Comparison of ENCODE assay signal across 14 cellular contexts in genomic region chr3:176867681-176868663, GRCh38.
DNase-seq lines count a peak whose midpoint lies in the region; ATAC-seq and TF ChIP-seq lines count a peak whose summit lies in the region.
"Had no signal": no experiment of that assay in that cellular context is flagged by ENCODE, and none has a peak within 500 bp of the region (broad histone marks: within the 10 kb centered on the region; RNA-seq: fewer than 3 reads in every experiment).

No MANE protein-coding gene starts in this region.

- H3K9ac ChIP-seq in endocrine pancreas (ENCODE audit: control insufficient read depth, insufficient read depth, low read length), result no peak overlapping the region

- H3K4me3 Mint-ChIP-seq in activated T-cell treated with anti-CD3 and anti-CD28 coated beads, Interleukin-2, amount 50 U/mL, for 72 hours, result no peak overlapping the region
- H3K4me3 Mint-ChIP-seq: activated CD8-positive, alpha-beta memory T cell treated with anti-CD3 and anti-CD28 coated beads, Interleukin-2, amount 10 ng/mL, durations not matched to agents 7 days and 5 days; H9; T-helper 17 cell had no signal

- peaks cover 2 to 3% of the 10 kb centered on the region in 2 donors for H3K36me3 Mint-ChIP-seq in activated T-cell treated with anti-CD3 and anti-CD28 coated beads, Interleukin-2, amount 50 U/mL, for 72 hours (ENCODE audit: insufficient read depth in 2 of 2)
- H3K36me3 Mint-ChIP-seq: activated CD8-positive, alpha-beta memory T cell treated with anti-CD3 and anti-CD28 coated beads, Interleukin-2, amount 10 ng/mL, durations not matched to agents 7 days and 5 days had no signal

- 47 to 72% methylated on average over 2 to 7 of the region's 7 CpGs for WGBS in transverse colon (ENCODE audit: low coverage in 1 of 2), 2 donors

- peak overlapping the region; percentile 32 for H3K4me3 ChIP-seq in endocrine pancreas (ENCODE audit: control insufficient read depth, insufficient read depth, low read length)
- no peak overlapping the region for H3K4me3 ChIP-seq in transverse colon

- no peaks in the 10 kb centered on the region for H3K36me3 ChIP-seq in endocrine pancreas (ENCODE audit: control insufficient read depth, insufficient read depth, low read length)
- no peaks in the 10 kb centered on the region for H3K36me3 ChIP-seq in transverse colon

- H3K27me3 ChIP-seq in endocrine pancreas (ENCODE audit: control insufficient read depth, insufficient read depth, low read length), result no peaks in the 10 kb centered on the region
- no peaks in the 10 kb centered on the region for H3K27me3 ChIP-seq in transverse colon

- peaks cover 13% of the 10 kb centered on the region for H3K27me3 Mint-ChIP-seq in activated T-cell treated with anti-CD3 and anti-CD28 coated beads, Interleukin-2, amount 50 U/mL, for 72 hours (ENCODE audit: low read depth)

- no peak overlapping the region for H3K27ac ChIP-seq in transverse colon

- no peak for TF ChIP-seq EP300 in transverse colon (IDR thresholded peaks at IDR 0.05; ENCODE audit: low read depth)

- intact Hi-C loops in Right ventricle myocardium inferior (cut with DNase I) (no loop called here), left cardiac atrium (cut with DNase I) (no loop called here), transverse colon (cut with DNase I; ENCODE audit: low total_unique reads) (no loop called here)

- in situ Hi-C loops in transverse colon (cut with MboI; ENCODE audit: low pct_ligation_motif_present in 1 of 4, low pct_unique_long_range_greater_than_20kb in 1 of 4, low sequenced_read_pairs in 3 of 4), result no loop called here

- no peak overlapping the region for H3K27ac Mint-ChIP-seq in activated T-cell treated with anti-CD3 and anti-CD28 coated beads, Interleukin-2, amount 50 U/mL, for 72 hours
- H3K27ac Mint-ChIP-seq: activated CD8-positive, alpha-beta memory T cell treated with anti-CD3 and anti-CD28 coated beads, Interleukin-2, amount 10 ng/mL, durations not matched to agents 7 days and 5 days; H9; T-helper 17 cell had no signal

- no peak for TF ChIP-seq POLR2A in transverse colon (IDR thresholded peaks at IDR 0.05)

- H3K4me1 ChIP-seq in endocrine pancreas (ENCODE audit: control insufficient read depth, insufficient read depth, low read length) (no peaks in the 10 kb centered on the region), transverse colon (peaks cover 0 to 5% (median 2%) of the 10 kb centered on the region in 4 donors)

- peak; percentile 60 for ATAC-seq in Right ventricle myocardium inferior
- no peak for ATAC-seq in left cardiac atrium
- ATAC-seq in HG02798 (IDR thresholded peaks at IDR 0.05; ENCODE audit: poor library complexity, unreplicated experiment), result no peak
- ATAC-seq in activated T-cell treated with anti-CD3 and anti-CD28 coated beads, Interleukin-2, amount 50 U/mL, for 72 hours (replicated peaks in 1 of 2), result no peak
- ATAC-seq: activated CD8-positive, alpha-beta memory T cell treated with anti-CD3 and anti-CD28 coated beads, Interleukin-2, amount 10 ng/mL, durations not matched to agents 7 days and 5 days; T-helper 17 cell had no signal

- TF ChIP-seq CTCF in transverse colon (IDR thresholded peaks at IDR 0.05), result no peak

- peaks cover 6% of the 10 kb centered on the region for H3K4me1 Mint-ChIP-seq in activated T-cell treated with anti-CD3 and anti-CD28 coated beads, Interleukin-2, amount 50 U/mL, for 72 hours (ENCODE audit: low read depth)

- DNase-seq in Right ventricle myocardium inferior (ENCODE audit: missing footprints), result no peak
- no peak for DNase-seq in left cardiac atrium
- peak; percentile 94 for DNase-seq in NCI-H510A (lab: John Stamatoyannopoulos, UW)
- peak; percentile 40 for DNase-seq in transverse colon
- DNase-seq in activated T-cell treated with anti-CD3 and anti-CD28 coated beads, Interleukin-2, amount 50 U/mL, for 72 hours, result no peak
- no peak for DNase-seq in GM03348 (ENCODE audit: low spot score)
- DNase-seq: activated CD8-positive, alpha-beta memory T cell treated with anti-CD3 and anti-CD28 coated beads, Interleukin-2, amount 10 ng/mL, durations not matched to agents 7 days and 5 days; amygdala; H9; NCI-H2227 treated with DMSO at 0.1 percent for 48 hours; stimulated activated CD4-positive, alpha-beta T cell treated with anti-CD3 and anti-CD28 coated beads, Interleukin-2, amount 100 ng/mL, for 24 hours; T-helper 17 cell had no signal

- H3K9me3 ChIP-seq in endocrine pancreas (ENCODE audit: control insufficient read depth, low read length), result no peaks in the 10 kb centered on the region
- no peaks in the 10 kb centered on the region for H3K9me3 ChIP-seq in transverse colon

- H3K9me3 Mint-ChIP-seq in activated T-cell treated with anti-CD3 and anti-CD28 coated beads, Interleukin-2, amount 50 U/mL, for 72 hours, result peaks cover 0 to 2% of the 10 kb centered on the region in 2 donors

Comparison
In these comparisons a context has a peak if more than half of its experiments do, and no peak if none do; other contexts are left out.
1. DNase-seq: peak in NCI-H510A (single experiment) and transverse colon (single experiment); none in Right ventricle myocardium inferior (single experiment), left cardiac atrium (single experiment), activated T-cell treated with anti-CD3 and anti-CD28 coated beads, Interleukin-2, amount 50 U/mL, for 72 hours (0 of 2) and GM03348 (single experiment).